Comparison of ENCODE assay signal across 10 cellular contexts in genomic region chr18:48767090-48767670, GRCh38.
DNase-seq lines count a peak whose midpoint lies in the region; ATAC-seq and TF ChIP-seq lines count a peak whose summit lies in the region.
"Had no signal": no experiment of that assay in that cellular context is flagged by ENCODE, and none has a peak within 500 bp of the region (broad histone marks: within the 10 kb centered on the region; RNA-seq: fewer than 3 reads in every experiment).

No MANE protein-coding gene starts in this region.

- POLR2A ChIA-PET in A673 (lab: Charles Lee; ENCODE audit: low non-redundant PET): no interaction called here

- CTCF ChIA-PET in A673 (lab: Charles Lee): no interaction called here

- H3K4me1 ChIP-seq in tibial artery (peaks cover 0 to 50% (median 21%) of the 10 kb centered on the region in 4 donors), A673 (ENCODE audit: insufficient read depth, low read length, poor library complexity, severe bottlenecking) (no peaks in the 10 kb centered on the region)

- no peak for ATAC-seq in GM19023 (IDR thresholded peaks at IDR 0.05; ENCODE audit: unreplicated experiment)

- H3K27me3 ChIP-seq in tibial artery: no peaks in the 10 kb centered on the region
- H3K27me3 ChIP-seq in A673 (replicated peaks; ENCODE audit: insufficient read depth, low read depth, low read length, poor library complexity): no peaks in the 10 kb centered on the region
- H3K27me3 ChIP-seq: ascending aorta had no signal

- BruUV-seq in A673 (replicated peaks; lab: Mats Ljungman, UMichigan): no TSS peak

- peak in 2 of 3 experiments; percentile 22 to 64 for DNase-seq in NCI-H1417 (lab: John Stamatoyannopoulos, UW)
- no peak for DNase-seq in NCI-H1417 treated with DMSO at 0.1 percent for 48 hours (lab: John Stamatoyannopoulos, UW)
- peak; percentile 54 for DNase-seq in astrocyte of the hippocampus (ENCODE audit: low read depth, low spot score)
- peak; percentile 96 for DNase-seq in islet precursor cell
- no peak for DNase-seq in tibial artery
- no peak for DNase-seq in NCI-H526 (lab: John Stamatoyannopoulos, UW)
- DNase-seq in A673 (ENCODE audit: low spot score): no peak
- DNase-seq: NCI-H524 had no signal

- H3K36me3 ChIP-seq in tibial artery: peaks cover 22 to 46% (median 40%) of the 10 kb centered on the region in 3 donors
- H3K36me3 ChIP-seq in A673 (ENCODE audit: insufficient read depth, low read length, poor library complexity, severe bottlenecking): no peaks in the 10 kb centered on the region

- TF ChIP-seq CTCF in tibial artery (IDR thresholded peaks at IDR 0.05): no peak
- TF ChIP-seq CTCF in A673 (conservative IDR thresholded peaks at IDR 0.05; ENCODE audit: low read depth, low read length): no peak

- H3K27ac ChIP-seq in tibial artery: peak overlapping the region; percentile 36 to 57
- H3K27ac ChIP-seq in A673 (ENCODE audit: low read depth, low read length, poor library complexity, severe bottlenecking): no peak overlapping the region

- H3K9me3 ChIP-seq in tibial artery (no peaks in the 10 kb centered on the region), A673 (ENCODE audit: low read depth, low read length, poor library complexity, severe bottlenecking) (no peaks in the 10 kb centered on the region)
- H3K9me3 ChIP-seq: ascending aorta had no signal

- intact Hi-C loops in tibial artery (cut with DNase I; ENCODE audit: low total_unique reads): no loop called here
- intact Hi-C loops in A673 (cut with micrococcal nuclease; ENCODE audit: unreplicated experiment): no loop called here

- H3K4me3 ChIP-seq in tibial artery (no peak overlapping the region), A673 (ENCODE audit: low read depth, low read length, poor library complexity, severe bottlenecking) (no peak overlapping the region)
- H3K4me3 ChIP-seq: ascending aorta had no signal

Comparison
In these comparisons a context has a peak if more than half of its experiments do, and no peak if none do; other contexts are left out.
1. DNase-seq: peak in NCI-H1417 (2 of 3), astrocyte of the hippocampus (single experiment) and islet precursor cell (single experiment); none in NCI-H1417 treated with DMSO at 0.1 percent for 48 hours (single experiment), tibial artery (0 of 2), NCI-H526 (0 of 2) and A673 (single experiment).